Comparison of ENCODE assay signal across 8 cellular contexts in the genomic region with DNA sequence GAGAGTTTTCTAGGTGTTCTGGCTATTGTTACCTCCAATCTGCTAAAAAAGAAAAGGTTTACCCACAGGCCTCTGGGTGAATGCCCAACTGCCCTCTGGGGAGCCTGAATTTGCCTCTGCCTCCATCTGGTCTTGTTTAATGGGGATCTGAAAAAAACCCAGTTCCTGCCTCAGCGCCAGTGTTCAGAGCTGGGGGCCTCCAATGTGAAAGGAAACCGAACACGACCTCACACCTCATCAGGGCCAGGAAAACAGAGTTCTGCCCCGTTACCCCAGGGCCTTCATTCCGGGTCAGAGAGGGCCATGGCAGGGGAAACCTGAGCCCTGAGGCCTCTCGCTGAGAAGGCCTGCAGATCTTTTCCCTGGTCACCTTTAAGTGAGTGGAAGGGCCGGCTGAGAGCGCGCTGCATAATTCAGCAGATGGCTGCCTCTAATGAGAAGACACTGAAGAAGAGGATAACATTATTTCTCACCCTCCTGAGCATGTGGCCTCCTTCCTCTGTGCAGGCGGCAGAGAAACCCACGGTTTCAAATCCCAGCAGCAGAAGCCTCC. TPM values are rescaled to one million over a fixed set of nuclear protein-coding genes. Genes with fewer than 3 reads are reported as not detected.
DNase-seq lines count a peak whose midpoint lies in the region; ATAC-seq, FAIRE-seq and TF ChIP-seq lines count a peak whose summit lies in the region.

No MANE protein-coding gene starts in this region.

- no peaks in the 10 kb centered on the region for H3K9me3 ChIP-seq in liver (ENCODE audit: control insufficient read depth in 4 of 4, low read length in 3 of 4)
- no peaks in the 10 kb centered on the region for H3K9me3 ChIP-seq in HepG2 (ENCODE audit: low read length)
- no peaks in the 10 kb centered on the region for H3K9me3 ChIP-seq in IMR-90 (ENCODE audit: control insufficient read depth, insufficient read depth, low read length)
- no peaks in the 10 kb centered on the region for H3K9me3 ChIP-seq in GM12878 (replicated peaks; ENCODE audit: control insufficient read depth, insufficient read depth, low read length)
- H3K9me3 ChIP-seq in neural cell (ENCODE audit: low read length), result no peaks in the 10 kb centered on the region

- POLR2A ChIA-PET in HepG2 (lab: Yijun Ruan, JAX) (no interaction called here), IMR-90 (lab: Charles Lee; ENCODE audit: unreplicated experiment) (no interaction called here), GM12878 (lab: Charles Lee) (interaction anchor here (0.6 to 4.6 kb wide), 11 partner anchors 8 to 449 kb away, joined by 3 to 23 read pairs (median 5); a partner anchor contains a TSS)

- RAD21 ChIA-PET in GM12878 (lab: Charles Lee; ENCODE audit: unreplicated experiment), result interaction anchor here (1.1 to 5.9 kb wide), 15 partner anchors 8 to 167 kb away, joined by 3 to 47 read pairs (median 11); a partner anchor contains a TSS

- no peak overlapping the region for H2AK5ac ChIP-seq in IMR-90 (ENCODE audit: low read depth, low read length)

- TF ChIP-seq POLR2A in HepG2 (IDR thresholded peaks at IDR 0.05; ENCODE audit: insufficient read depth in 1 of 2, low read depth in 2 of 2, low read length in 2 of 2) (no peak), IMR-90 (IDR thresholded peaks at IDR 0.05; ENCODE audit: low read depth, low read length) (no peak), GM12878 (IDR thresholded peaks at IDR 0.05; ENCODE audit: low read depth, low read length) (no peak)

- H3K9me1 ChIP-seq in IMR-90 (ENCODE audit: insufficient read depth, low read length), result peaks cover 3% of the 10 kb centered on the region; the same call in 1 of the 2 replicates

- H2AK9ac ChIP-seq in IMR-90 (replicated peaks; ENCODE audit: low read depth, low read length, poor library complexity), result no peak overlapping the region

- CTCF ChIA-PET in HepG2 (lab: Yijun Ruan, JAX; ENCODE audit: low intra/inter-chr PET ratio, low total read pairs), result no interaction called here
- CTCF ChIA-PET in IMR-90 (lab: Yijun Ruan, JAX), result no interaction called here
- CTCF ChIA-PET in GM12878 (lab: Yijun Ruan, JAX), result interaction anchor here (1.0 to 5.9 kb wide), 10 partner anchors 13 to 121 kb away, joined by 3 to 29 read pairs (median 9); a partner anchor contains a TSS

- H2BK120ac ChIP-seq in IMR-90 (ENCODE audit: low read depth, low read length), result no peak overlapping the region

- 73% methylated on average over 11 of the region's 11 CpGs for WGBS in liver
- 100% methylated on average over 2 of the region's 11 CpGs for WGBS in HepG2 (ENCODE audit: low lambda C conversion rate)
- no CpG with 5 or more reads among the region's 11 CpGs for WGBS in IMR-90 (ENCODE audit: extremely low coverage in 2 of 2, insufficient read length in 1 of 2), 2 experiments
- under 1% methylated on average over 11 of the region's 11 CpGs for WGBS in GM12878 (ENCODE audit: insufficient coverage, insufficient replicate concordance, low lambda C conversion rate, missing lambda C conversion rate)

- peak overlapping the region; percentile 15; the same call in 1 of the 2 replicates for H3K14ac ChIP-seq in IMR-90 (replicated peaks; ENCODE audit: low read depth, low read length)

- H3K27ac ChIP-seq in liver (ENCODE audit: low read depth in 1 of 2, low read length in 2 of 2) (peak overlapping the region; percentile 65 to 67), HepG2 (ENCODE audit: extremely low read length, insufficient read depth, low read length) (no peak overlapping the region), IMR-90 (ENCODE audit: insufficient read depth, low read length) (peak overlapping the region; percentile 54; the same call in 1 of the 2 replicates), GM12878 (ENCODE audit: control insufficient read depth, insufficient read depth) (peak overlapping the region; percentile 84), neural cell (ENCODE audit: low read length) (peak overlapping the region; percentile 73)

- H3K9ac ChIP-seq in liver (ENCODE audit: low read depth in 1 of 2, low read length in 2 of 2), result peak overlapping the region in 1 of 2 donors; percentile 16
- no peak overlapping the region for H3K9ac ChIP-seq in HepG2 (ENCODE audit: insufficient read depth, low read depth, low read length)
- H3K9ac ChIP-seq in IMR-90 (ENCODE audit: low read depth, low read length), result 0 out of 2 replicates have a peak overlapping the region, but pooled peaks have one; percentile 45
- peak overlapping the region; percentile 66 for H3K9ac ChIP-seq in GM12878 (ENCODE audit: control insufficient read depth, insufficient read depth, low read length)
- H3K9ac ChIP-seq in neural cell (ENCODE audit: low read length), result no peak overlapping the region

- H3K56ac ChIP-seq in IMR-90 (ENCODE audit: extremely low read depth, insufficient read depth, low read length), result no peak overlapping the region

- SMC1A ChIA-PET in GM12878 (lab: Charles Lee; ENCODE audit: uncharacterized antibody, unreplicated experiment), result interaction anchor here (1.1 to 5.9 kb wide), 8 partner anchors 23 to 71 kb away, joined by 3 to 51 read pairs (median 26); a partner anchor contains a TSS

- no peak overlapping the region for H4K91ac ChIP-seq in IMR-90 (ENCODE audit: insufficient read depth, low read depth, low read length)

- BruUV-seq in HepG2 (replicated peaks; lab: Mats Ljungman, UMichigan) (no TSS peak), IMR-90 (replicated peaks; lab: Mats Ljungman, UMichigan) (no TSS peak), GM12878 (replicated peaks; lab: Mats Ljungman, UMichigan) (no TSS peak)

- H3K4ac ChIP-seq in IMR-90 (ENCODE audit: low read depth, low read length), result no peak overlapping the region

- in situ Hi-C loops in HepG2 (cut with HindIII; ENCODE audit: extremely low pct_ligation_motif_present, low pct_unique_long_range_greater_than_20kb) (no loop called here), IMR-90 (cut with MboI; ENCODE audit: low sequenced_read_pairs) (no loop called here), GM12878 (cut with MboI) (no loop called here), GM13976 (cut with MboI; ENCODE audit: low sequenced_read_pairs, unreplicated experiment) (no loop called here)

- 0 out of 2 replicates have a peak overlapping the region, but pooled peaks have one; percentile 4 for H3K23ac ChIP-seq in IMR-90 (ENCODE audit: low read depth, low read length)

- TF ChIP-seq CTCF in liver (IDR thresholded peaks at IDR 0.05; ENCODE audit: low read depth, low read length, missing input control) (no peak), HepG2 (CRISPR knock-in tag; IDR thresholded peaks at IDR 0.05) (no peak), IMR-90 (conservative IDR thresholded peaks at IDR 0.05; ENCODE audit: low read depth, low read length) (no peak), GM12878 (IDR thresholded peaks at IDR 0.05 in 2 of 3, conservative IDR thresholded peaks at IDR 0.05 in 1 of 3; ENCODE audit: control insufficient read depth in 2 of 3, extremely low read depth in 1 of 3, insufficient read depth in 1 of 3, low read depth in 3 of 3, low read length in 3 of 3) (no peak), neural cell (IDR thresholded peaks at IDR 0.05; ENCODE audit: poor library complexity, severe bottlenecking) (no peak), GM13976 (IDR thresholded peaks at IDR 0.05; ENCODE audit: borderline replicate concordance, control extremely low read depth, extremely low read depth, insufficient read depth, missing control alignments) (no peak)

- H3K18ac ChIP-seq in IMR-90 (ENCODE audit: low read depth, low read length), result no peak overlapping the region; the same call in 1 of the 2 replicates

- H3K79me1 ChIP-seq in IMR-90 (ENCODE audit: low read depth in 1 of 2, low read length in 2 of 2), result peaks cover 0 to 11% of the 10 kb centered on the region in 2 experiments; a peak in 1 of 4 replicates

- no peak overlapping the region for H2BK15ac ChIP-seq in IMR-90 (ENCODE audit: low read depth, low read length)

- intact Hi-C loops in HepG2 (cut with micrococcal nuclease; ENCODE audit: unreplicated experiment) (no loop called here), IMR-90 (cut with micrococcal nuclease) (no loop called here), GM12878 (cut with micrococcal nuclease; ENCODE audit: unreplicated experiment) (loop anchor here (5.0 kb wide), 1 partner anchor 69 kb away; no protein-coding TSS in a partner anchor)

- no peaks in the 10 kb centered on the region for H3K36me3 ChIP-seq in liver (ENCODE audit: control insufficient read depth in 4 of 4, insufficient read depth in 3 of 4, low read depth in 1 of 4, low read length in 3 of 4)
- no peaks in the 10 kb centered on the region for H3K36me3 ChIP-seq in HepG2 (replicated peaks in 1 of 2; ENCODE audit: control insufficient read depth in 1 of 2, insufficient read depth in 2 of 2, low read length in 2 of 2)
- no peaks in the 10 kb centered on the region for H3K36me3 ChIP-seq in IMR-90 (ENCODE audit: control insufficient read depth, insufficient read depth, low read length)
- no peaks in the 10 kb centered on the region; a peak in 1 of 4 replicates for H3K36me3 ChIP-seq in GM12878 (ENCODE audit: control insufficient read depth in 2 of 2, insufficient read depth in 2 of 2, low read length in 1 of 2)
- no peaks in the 10 kb centered on the region for H3K36me3 ChIP-seq in neural cell (ENCODE audit: insufficient read depth, low read length)

- H3K4me1 ChIP-seq in liver (ENCODE audit: control insufficient read depth in 4 of 4, insufficient read depth in 4 of 4, low read length in 3 of 4), result peaks cover 0 to 11% (median 4%) of the 10 kb centered on the region in 4 donors
- peaks cover 17% of the 10 kb centered on the region for H3K4me1 ChIP-seq in HepG2 (ENCODE audit: insufficient read depth, low read length)
- H3K4me1 ChIP-seq in IMR-90 (ENCODE audit: control insufficient read depth, insufficient read depth, low read length), result peaks cover 8% of the 10 kb centered on the region; the same call in 1 of the 2 replicates
- H3K4me1 ChIP-seq in GM12878 (ENCODE audit: control insufficient read depth, insufficient read depth, low read length), result peaks cover 51% of the 10 kb centered on the region

- DNase-seq in HepG2 (ENCODE audit: low spot score) (no peak), IMR-90 (no peak), GM12878 (ENCODE audit: low read depth, low spot score) (peak; percentile 76), GM13976 (ENCODE audit: low spot score) (no peak), urothelium cell line (ENCODE audit: low spot score) (no peak)
- no peak for DNase-seq in stimulated activated CD4-positive, alpha-beta T cell treated with anti-CD3 and anti-CD28 coated beads, Interleukin-4, amount 100 ng/mL, for 1 hour

- H2AFZ ChIP-seq in HepG2 (ENCODE audit: low read length) (no peak overlapping the region), IMR-90 (replicated peaks; ENCODE audit: low read length, poor library complexity) (peak overlapping the region; percentile 78), GM12878 (ENCODE audit: control insufficient read depth, low read depth, low read length) (no peak overlapping the region), neural cell (ENCODE audit: low read depth, low read length) (no peak overlapping the region)

- FAIRE-seq in HepG2 (lab: Jason Lieb, UNC) (no peak), GM12878 (lab: Jason Lieb, UNC) (no peak), urothelium cell line (lab: Jason Lieb, UNC) (no peak)

- H2BK5ac ChIP-seq in IMR-90 (ENCODE audit: low read depth, low read length, poor library complexity, severe bottlenecking), result no peak overlapping the region

- dilution Hi-C loops in IMR-90 (cut with HindIII; ENCODE audit: low sequenced_read_pairs, unreplicated experiment), result no loop called here

- H3K4me2 ChIP-seq in HepG2 (ENCODE audit: low read depth, low read length), result no peak overlapping the region
- peak overlapping the region; percentile 59; the same call in 1 of the 2 replicates for H3K4me2 ChIP-seq in IMR-90 (ENCODE audit: low read depth, low read length)
- peak overlapping the region; percentile 36 for H3K4me2 ChIP-seq in GM12878 (ENCODE audit: control insufficient read depth, insufficient read depth)
- H3K4me2 ChIP-seq in neural cell (ENCODE audit: low read length), result no peak overlapping the region

- no peak overlapping the region for H3K4me3 ChIP-seq in liver (ENCODE audit: low read depth in 1 of 3, low read length in 3 of 3)
- no peak overlapping the region for H3K4me3 ChIP-seq in HepG2 (replicated peaks in 1 of 3; ENCODE audit: insufficient read depth in 1 of 3, low read depth in 2 of 3, low read length in 3 of 3)
- no peak overlapping the region for H3K4me3 ChIP-seq in IMR-90 (ENCODE audit: insufficient read depth, low read depth, low read length)
- peak overlapping the region; percentile 60 for H3K4me3 ChIP-seq in GM12878
- H3K4me3 ChIP-seq in neural cell (ENCODE audit: low read length), result peak overlapping the region; percentile 37

- TF ChIP-seq RAD21 in liver (IDR thresholded peaks at IDR 0.05), result no peak
- TF ChIP-seq RAD21 in HepG2 (CRISPR knock-in tag; IDR thresholded peaks at IDR 0.05), result no peak
- TF ChIP-seq RAD21 in IMR-90 (IDR thresholded peaks at IDR 0.05; ENCODE audit: low read length), result no peak
- TF ChIP-seq RAD21 in GM12878 (IDR thresholded peaks at IDR 0.05; ENCODE audit: insufficient read depth, low read depth, low read length), result no peak
- TF ChIP-seq RAD21 in neural cell (conservative IDR thresholded peaks at IDR 0.05), result no peak

- H3K27me3 ChIP-seq in liver (ENCODE audit: control insufficient read depth in 4 of 4, insufficient read depth in 4 of 4, low read length in 3 of 4) (no peaks in the 10 kb centered on the region), HepG2 (ENCODE audit: control insufficient read depth in 1 of 2, insufficient read depth in 2 of 2, low read length in 2 of 2) (no peaks in the 10 kb centered on the region), IMR-90 (ENCODE audit: control insufficient read depth, insufficient read depth, low read length) (no peaks in the 10 kb centered on the region), GM12878 (replicated peaks in 1 of 2; ENCODE audit: control insufficient read depth in 2 of 2, insufficient read depth in 2 of 2, low read length in 1 of 2) (no peaks in the 10 kb centered on the region), neural cell (ENCODE audit: insufficient read depth, low read depth, low read length) (no peaks in the 10 kb centered on the region)

- H4K8ac ChIP-seq in IMR-90 (ENCODE audit: low read depth in 2 of 2, low read length in 2 of 2), result peak overlapping the region; percentile 47 to 54; a peak in 1 of 4 replicates

- no peaks in the 10 kb centered on the region for H3K9me2 ChIP-seq in neural cell (ENCODE audit: insufficient read depth, low read length)

- H3K79me2 ChIP-seq in HepG2 (ENCODE audit: insufficient read depth, low read length), result peaks cover 16% of the 10 kb centered on the region
- peaks cover 81% of the 10 kb centered on the region for H3K79me2 ChIP-seq in GM12878 (ENCODE audit: control insufficient read depth, insufficient read depth, low read length)
- H3K79me2 ChIP-seq in neural cell (replicated peaks; ENCODE audit: insufficient read depth, low read length), result peaks cover 33% of the 10 kb centered on the region

- ATAC-seq in HepG2 (no peak), IMR-90 (ENCODE audit: low read depth) (peak; percentile 40), GM12878 (peak; percentile 51)

- H4K5ac ChIP-seq in IMR-90 (ENCODE audit: low read depth, low read length), result peak overlapping the region; percentile 46; the same call in 1 of the 2 replicates

- no peak overlapping the region for H2BK20ac ChIP-seq in IMR-90 (ENCODE audit: low read depth, low read length)

- TF ChIP-seq EP300 in HepG2 (IDR thresholded peaks at IDR 0.05; ENCODE audit: low read depth in 2 of 2, low read length in 2 of 2) (no peak), HepG2 (CRISPR knock-in tag; IDR thresholded peaks at IDR 0.05; ENCODE audit: borderline replicate concordance) (no peak), GM12878 (IDR thresholded peaks at IDR 0.05; ENCODE audit: borderline replicate concordance in 1 of 2, control insufficient read depth in 1 of 2, low read depth in 2 of 2, low read length in 2 of 2) (peak; percentile 31 to 66; a peak in 1 of 4 replicates), neural cell (conservative IDR thresholded peaks at IDR 0.05; ENCODE audit: poor library complexity, severe bottlenecking) (no peak)

- H3F3A ChIP-seq in neural cell (ENCODE audit: insufficient read depth, low read length, poor library complexity, severe bottlenecking), result no peaks in the 10 kb centered on the region

- H4K20me1 ChIP-seq in HepG2 (ENCODE audit: insufficient read depth, low read length) (no peaks in the 10 kb centered on the region), IMR-90 (ENCODE audit: insufficient read depth, low read length) (0 out of 2 replicates have a peak, but pooled peaks cover 3% of the 10 kb centered on the region), GM12878 (ENCODE audit: control insufficient read depth, insufficient read depth) (no peaks in the 10 kb centered on the region), neural cell (ENCODE audit: insufficient read depth) (no peaks in the 10 kb centered on the region)

RNA-seq across cellular contexts. Expression of a gene that starts 6.8 kb away (rescaled TPM):
- total RNA-seq in liver (10 to 100 TPM in 1 of 2 donors, 1 to 10 TPM in 1; 9.9 to 11.5 TPM), HepG2 (2016; rRNA removed; fragmentation: Illumina TruSeq; extraction: Trizol) (21.7 and 34.1 TPM in 2 replicates), IMR-90 (2012; rRNA removed) (14.2 and 19.0 TPM in 2 replicates), GM12878 (2014; rRNA removed) (139 and 150 TPM in 2 replicates), GM12878 (2014; rRNA removed; fragmentation: Illumina TruSeq; extraction: Trizol) (161 and 168 TPM in 2 replicates), GM12878 (2021) (215 and 222 TPM in 2 replicates)
- polyA plus RNA-seq in liver (10 to 100 TPM in 1 of 2 donors, 1 to 10 TPM in 1; 9.4 to 11.4 TPM), HepG2 (2011; rRNA removed) (35.9 and 38.3 TPM in 2 replicates), IMR-90 (2012; rRNA removed) (13.9 and 16.2 TPM in 2 replicates), GM12878 (2011; rRNA removed) (240 and 297 TPM in 2 replicates), GM12878 (2014; fragmentation: Illumina TruSeq; extraction: Trizol) (324 and 353 TPM in 2 replicates), GM12878 (2014; fragmentation: Nextera tagmentation; extraction: Ambion mirVana) (10 to 100 TPM; 37.2 to 48.4 TPM), GM12878 (2014; rRNA removed) (139 and 148 TPM in 2 replicates), GM12878 (2016; fragmentation: Nextera tagmentation; extraction: Ambion mirVana) (100 to 1,000 TPM; 147 to 160 TPM), neural cell (153 and 155 TPM in 2 replicates)
- total RNA-seq in HepG2 (2016; cell fraction: cytosol; rRNA removed; fragmentation: Illumina TruSeq; extraction: Trizol; ENCODE audit: low read depth), result 4.2 and 4.3 TPM in 2 replicates
- 22.6 and 30.6 TPM in 2 replicates for total RNA-seq in HepG2 (2016; cell fraction: insoluble cytoplasmic fraction; rRNA removed; fragmentation: Illumina TruSeq; extraction: Trizol)
- 11.6 and 11.9 TPM in 2 replicates for total RNA-seq in HepG2 (2016; cell fraction: membrane; rRNA removed; fragmentation: Illumina TruSeq; extraction: Trizol)
- 13.4 and 14.5 TPM in 2 replicates for total RNA-seq in HepG2 (2016; cell fraction: nucleus; rRNA removed; fragmentation: Illumina TruSeq; extraction: Trizol)
- 35.8 and 37.3 TPM in 2 replicates for polyA plus RNA-seq in HepG2 (2011; cell fraction: cytosol; rRNA removed)
- polyA plus RNA-seq in HepG2 (2011; cell fraction: nucleus; rRNA removed), result 20.9 and 22.6 TPM in 2 replicates
- polyA plus RNA-seq in HepG2 (2012), result 17.4 and 20.8 TPM in 2 replicates
- polyA plus RNA-seq in HepG2 (2016; cell fraction: cytosol; fragmentation: Illumina TruSeq; extraction: Trizol; ENCODE audit: low read depth), result 4.8 and 6.3 TPM in 2 replicates
- polyA plus RNA-seq in HepG2 (2016; cell fraction: insoluble cytoplasmic fraction; fragmentation: Illumina TruSeq; extraction: Trizol; ENCODE audit: low read depth), result 33.9 and 37.2 TPM in 2 replicates
- polyA plus RNA-seq in HepG2 (2016; cell fraction: membrane; fragmentation: Illumina TruSeq; extraction: Trizol; ENCODE audit: low read depth), result 11.2 and 12.4 TPM in 2 replicates
- 25.4 and 30.7 TPM in 2 replicates for polyA plus RNA-seq in HepG2 (2016; cell fraction: nucleus; fragmentation: Illumina TruSeq; extraction: Trizol; ENCODE audit: insufficient read depth, low read depth)
- 52.2 and 78.0 TPM in 2 replicates for polyA minus RNA-seq in HepG2 (2011; rRNA and poly(A)+ RNA removed; ENCODE audit: low replicate concordance)
- polyA minus RNA-seq in HepG2 (2011; cell fraction: cytosol; rRNA and poly(A)+ RNA removed), result 24.4 and 30.2 TPM in 2 replicates
- 10.7 and 23.0 TPM in 2 replicates for polyA minus RNA-seq in HepG2 (2011; cell fraction: nucleus; rRNA and poly(A)+ RNA removed)
- polyA plus RNA-seq in IMR-90 (2012; cell fraction: cytosol; rRNA removed), result 10.4 and 13.4 TPM in 2 replicates
- 6.4 and 11.3 TPM in 2 replicates for polyA plus RNA-seq in IMR-90 (2012; cell fraction: nucleus; rRNA removed; ENCODE audit: low replicate concordance)
- total RNA-seq in GM12878 (2013; cell fraction: nucleolus; rRNA removed), result 335 and 357 TPM in 2 replicates
- polyA plus RNA-seq in GM12878 (2011; ENCODE audit: low read depth), result 98.0 TPM
- polyA plus RNA-seq in GM12878 (2011; cell fraction: cytosol; rRNA removed), result 350 and 363 TPM in 2 replicates
- polyA plus RNA-seq in GM12878 (2011; cell fraction: nucleus; rRNA removed), result 168 and 185 TPM in 2 replicates
- polyA plus RNA-seq in GM12878 (2012), result 211 and 281 TPM in 2 replicates
- polyA minus RNA-seq in GM12878 (2011; rRNA and poly(A)+ RNA removed), result 422 and 449 TPM in 2 replicates
- polyA minus RNA-seq in GM12878 (2011; cell fraction: cytosol; rRNA and poly(A)+ RNA removed), result 122 and 141 TPM in 2 replicates
- polyA minus RNA-seq in GM12878 (2011; cell fraction: nucleus; rRNA and poly(A)+ RNA removed), result 70.4 and 70.7 TPM in 2 replicates
- polyA minus RNA-seq in neural cell, result 141 and 156 TPM in 2 replicates

Comparison
In these comparisons a context has a peak if more than half of its experiments do, and no peak if none do; other contexts are left out.
1. H3K4me3 ChIP-seq: peak in GM12878 (single experiment) and neural cell (single experiment); none in liver (0 of 3), HepG2 (0 of 3) and IMR-90 (single experiment).
2. H3K9ac ChIP-seq: peak in IMR-90 (single experiment) and GM12878 (single experiment); none in HepG2 (single experiment) and neural cell (single experiment).
3. H3K4me2 ChIP-seq: peak in IMR-90 (single experiment) and GM12878 (single experiment); none in HepG2 (single experiment) and neural cell (single experiment).